ENCODE assay signal across 12 cellular contexts in genomic region chr2:177338177-177338721, GRCh38. TPM values are rescaled to one million over a fixed set of nuclear protein-coding genes. Genes with fewer than 3 reads are reported as not detected.
DNase-seq lines count a peak whose midpoint lies in the region; ATAC-seq and TF ChIP-seq lines count a peak whose summit lies in the region.
"Had no signal": no experiment of that assay in that cellular context is flagged by ENCODE, and none has a peak within 500 bp of the region (broad histone marks: within the 10 kb centered on the region; RNA-seq: fewer than 3 reads in every experiment).

No MANE protein-coding gene starts in this region.

- no peak overlapping the region for H3K27ac ChIP-seq in lung (ENCODE audit: low read depth in 1 of 2, low read length in 1 of 2)
- H3K27ac ChIP-seq: adrenal gland had no signal

- H3K4me3 ChIP-seq in MG63 (no peak overlapping the region), adipocyte (ENCODE audit: low read length) (no peak overlapping the region), lung (no peak overlapping the region)
- H3K4me3 ChIP-seq: adrenal gland had no signal

- H3K4me1 ChIP-seq in adipocyte (ENCODE audit: control insufficient read depth, insufficient read depth, low read length): peaks cover 24% of the 10 kb centered on the region
- H3K4me1 ChIP-seq in lung (ENCODE audit: control insufficient read depth in 2 of 2, insufficient read depth in 2 of 2, low read length in 2 of 2): no peaks in the 10 kb centered on the region
- H3K4me1 ChIP-seq: adrenal gland had no signal

- H3K27me3 ChIP-seq in MG63 (no peaks in the 10 kb centered on the region), adipocyte (replicated peaks; ENCODE audit: control insufficient read depth, insufficient read depth, low read length) (no peaks in the 10 kb centered on the region), lung (ENCODE audit: control insufficient read depth, insufficient read depth) (no peaks in the 10 kb centered on the region)
- H3K27me3 ChIP-seq: adrenal gland had no signal

- WGBS in lung, 2 donors: 70 to 75% methylated on average over 4 of the region's 4 CpGs

- CTCF ChIA-PET in GM10248 (lab: Yijun Ruan, JAX): interaction anchor here (3.4 to 8.0 kb wide), 4 partner anchors 11 to 384 kb away, joined by 56 to 157 read pairs (median 94); no protein-coding TSS in a partner anchor

- no peak overlapping the region for H3K9ac ChIP-seq in adipocyte (ENCODE audit: low read length)

- peak; percentile 53 for ATAC-seq in lung (ENCODE audit: insufficient read depth, low FRiP score)
- no peak for ATAC-seq in HG02759 (IDR thresholded peaks at IDR 0.05; ENCODE audit: unreplicated experiment)

- H3K36me3 ChIP-seq in MG63 (no peaks in the 10 kb centered on the region), adipocyte (ENCODE audit: control insufficient read depth, insufficient read depth, low read length, severe bottlenecking) (no peaks in the 10 kb centered on the region), lung (ENCODE audit: control insufficient read depth in 2 of 2, insufficient read depth in 2 of 2, low read length in 2 of 2) (no peaks in the 10 kb centered on the region)
- H3K36me3 ChIP-seq: adrenal gland had no signal

- H3K9me3 ChIP-seq in MG63: no peaks in the 10 kb centered on the region
- H3K9me3 ChIP-seq in adipocyte (ENCODE audit: control insufficient read depth, low read length): no peaks in the 10 kb centered on the region
- no peaks in the 10 kb centered on the region for H3K9me3 ChIP-seq in lung (ENCODE audit: control insufficient read depth in 2 of 2, insufficient read depth in 1 of 2, low read length in 1 of 2)
- H3K9me3 ChIP-seq: adrenal gland had no signal

- POLR2A ChIA-PET in GM10248 (lab: Yijun Ruan, JAX): no interaction called here

- TF ChIP-seq CTCF in lung (IDR thresholded peaks at IDR 0.05; ENCODE audit: control extremely low read depth, extremely low read depth) (no peak), GM10248 (IDR thresholded peaks at IDR 0.05; ENCODE audit: control extremely low read depth, extremely low read depth, low read depth, missing control alignments) (no peak)

- DNase-seq in DMS79 treated with DMSO at 0.1 percent for 48 hours (lab: John Stamatoyannopoulos, UW) (peak; percentile 89), MG63 (peak; percentile 23), adipocyte (ENCODE audit: low read depth) (peak; percentile 59), lung (ENCODE audit: low spot score) (no peak), amniotic stem cell (lab: John Stamatoyannopoulos, UW) (no peak), DMS114 treated with DMSO at 0.1 percent for 48 hours (lab: John Stamatoyannopoulos, UW; ENCODE audit: unreplicated experiment) (no peak), GM10248 (ENCODE audit: extremely low spot score) (no peak)
- DNase-seq: activated B cell treated with CpG ODN at 0.5 μM for 24 hours, hypothalamus, NCI-H446 treated with DMSO at 0.1 percent for 48 hours had no signal

RNA-seq across cellular contexts. Expression of gene AGPS, which starts 54.3 kb away (rescaled TPM):
- 31.0 and 43.5 TPM in 2 replicates for total RNA-seq in MG63 (2014; rRNA removed; shearing (Covaris generic); ENCODE audit: low replicate concordance)
- total RNA-seq in lung: 10 to 100 TPM; 35.9 to 43.9 TPM
- polyA plus RNA-seq in lung: 10 to 100 TPM in 1 of 2 donors, 1 to 10 TPM in 1; 5.2 to 11.7 TPM

Comparison
In these comparisons a context has a peak if more than half of its experiments do, and no peak if none do; other contexts are left out.
1. DNase-seq: peak in DMS79 treated with DMSO at 0.1 percent for 48 hours (single experiment), MG63 (single experiment) and adipocyte (single experiment); none in lung (single experiment), amniotic stem cell (single experiment), DMS114 treated with DMSO at 0.1 percent for 48 hours (single experiment) and GM10248 (single experiment).